9 cellular contexts compared by ENCODE assay signal in the genomic region with DNA sequence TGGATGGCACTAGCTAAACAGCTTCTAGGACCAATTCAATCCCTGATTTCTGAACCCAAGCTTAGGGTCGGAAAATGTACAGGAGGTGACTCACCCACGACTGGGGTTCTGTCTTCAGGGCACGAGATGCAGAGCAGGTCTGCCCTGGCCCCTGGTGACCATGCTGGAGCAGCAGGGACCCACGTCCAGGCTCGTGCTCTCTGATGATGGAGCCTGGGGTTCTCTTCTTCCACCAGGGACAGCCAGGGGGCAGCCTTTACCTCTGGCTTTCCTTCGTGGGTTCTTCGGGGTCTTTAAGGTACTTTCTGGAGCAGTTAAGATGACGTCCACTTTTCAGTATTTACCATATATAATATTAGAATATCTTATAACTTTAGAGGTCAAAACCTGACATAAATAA. TPM values are rescaled to one million over a fixed set of nuclear protein-coding genes. Genes with fewer than 3 reads are reported as not detected.
DNase-seq lines count a peak whose midpoint lies in the region; ATAC-seq, FAIRE-seq and TF ChIP-seq lines count a peak whose summit lies in the region.
"Had no signal": no experiment of that assay in that cellular context is flagged by ENCODE, and none has a peak within 500 bp of the region (broad histone marks: within the 10 kb centered on the region; RNA-seq: fewer than 3 reads in every experiment).

No MANE protein-coding gene starts in this region.

- TF ChIP-seq CTCF in Loucy (conservative IDR thresholded peaks at IDR 0.05; ENCODE audit: low read length) (peak; percentile 86), HepG2 (CRISPR knock-in tag; IDR thresholded peaks at IDR 0.05) (peak; percentile 67)

- WGBS in HepG2 (ENCODE audit: low lambda C conversion rate): 10% methylated on average over 8 of the region's 8 CpGs

- POLR2A ChIA-PET in HepG2 (lab: Yijun Ruan, JAX): no interaction called here

- no peaks in the 10 kb centered on the region for H3K9me2 ChIP-seq in Loucy (replicated peaks; ENCODE audit: low read depth, low read length)

- H2AFZ ChIP-seq in Loucy (ENCODE audit: low read length) (peak overlapping the region; percentile 68), HepG2 (ENCODE audit: low read length) (no peak overlapping the region)

- H3K9ac ChIP-seq in Loucy (ENCODE audit: low read depth, low read length, poor library complexity, severe bottlenecking) (no peak overlapping the region), HepG2 (ENCODE audit: insufficient read depth, low read depth, low read length) (no peak overlapping the region)

- peak overlapping the region; percentile 47 for H3K4me2 ChIP-seq in Loucy (ENCODE audit: low read depth, low read length, poor library complexity, severe bottlenecking)
- no peak overlapping the region for H3K4me2 ChIP-seq in HepG2 (ENCODE audit: low read depth, low read length)

- H3K4me1 Mint-ChIP-seq in activated naive CD4-positive, alpha-beta T cell treated with anti-CD3 and anti-CD28 coated beads, Interleukin-2, amount 50 U/mL, for 24 hours: peaks cover 28% of the 10 kb centered on the region

- TF ChIP-seq RAD21 in HepG2 (CRISPR knock-in tag; IDR thresholded peaks at IDR 0.05): no peak

- H3K27me3 Mint-ChIP-seq in activated naive CD4-positive, alpha-beta T cell treated with anti-CD3 and anti-CD28 coated beads, Interleukin-2, amount 50 U/mL, for 24 hours: peaks cover 31% of the 10 kb centered on the region

- H3K79me2 ChIP-seq in Loucy (ENCODE audit: insufficient read depth, low read length) (no peaks in the 10 kb centered on the region), HepG2 (ENCODE audit: insufficient read depth, low read length) (no peaks in the 10 kb centered on the region)

- H3K27ac ChIP-seq in HepG2 (ENCODE audit: extremely low read length, insufficient read depth, low read length): no peak overlapping the region
- H3K27ac ChIP-seq: skin epidermis had no signal

- no TSS peak for BruUV-seq in HepG2 (replicated peaks; lab: Mats Ljungman, UMichigan)

- H3K27ac Mint-ChIP-seq in activated naive CD4-positive, alpha-beta T cell treated with anti-CD3 and anti-CD28 coated beads, Interleukin-2, amount 50 U/mL, for 24 hours: no peak overlapping the region

- no peak for TF ChIP-seq POLR2A in HepG2 (IDR thresholded peaks at IDR 0.05; ENCODE audit: insufficient read depth in 1 of 2, low read depth in 2 of 2, low read length in 2 of 2)

- H3K4me1 ChIP-seq in Loucy (ENCODE audit: insufficient read depth, low read length, poor library complexity, severe bottlenecking) (peaks cover 4% of the 10 kb centered on the region), HepG2 (ENCODE audit: insufficient read depth, low read length) (peaks cover 33% of the 10 kb centered on the region)

- FAIRE-seq in HepG2 (lab: Jason Lieb, UNC): no peak

- H4K20me1 ChIP-seq in Loucy (ENCODE audit: insufficient read depth, low read length, poor library complexity, severe bottlenecking) (no peaks in the 10 kb centered on the region), HepG2 (ENCODE audit: insufficient read depth, low read length) (peaks cover 3% of the 10 kb centered on the region; the same call in 1 of the 2 replicates)

- CTCF ChIA-PET in HepG2 (lab: Yijun Ruan, JAX; ENCODE audit: low intra/inter-chr PET ratio, low total read pairs): interaction anchor here (1.1 to 2.8 kb wide), 3 partner anchors 163 to 388 kb away, joined by 4 to 22 read pairs (median 9); no protein-coding TSS in a partner anchor

- H3K9me3 Mint-ChIP-seq in activated naive CD4-positive, alpha-beta T cell treated with anti-CD3 and anti-CD28 coated beads, Interleukin-2, amount 50 U/mL, for 24 hours: no peaks in the 10 kb centered on the region

- H3K4me3 Mint-ChIP-seq in activated naive CD4-positive, alpha-beta T cell treated with anti-CD3 and anti-CD28 coated beads, Interleukin-2, amount 50 U/mL, for 24 hours: peak overlapping the region; percentile 11

- H3K9me3 ChIP-seq in Loucy (ENCODE audit: insufficient read depth, low read depth, low read length) (no peaks in the 10 kb centered on the region), HepG2 (ENCODE audit: low read length) (no peaks in the 10 kb centered on the region)

- H3K27me3 ChIP-seq in Loucy (ENCODE audit: insufficient read depth, low read length, poor library complexity, severe bottlenecking) (no peaks in the 10 kb centered on the region), HepG2 (ENCODE audit: control insufficient read depth in 1 of 2, insufficient read depth in 2 of 2, low read length in 2 of 2) (peaks cover 2 to 57% of the 10 kb centered on the region in 2 experiments; a peak in 3 of 5 replicates)

- TF ChIP-seq EP300 in HepG2 (IDR thresholded peaks at IDR 0.05; ENCODE audit: low read depth in 2 of 2, low read length in 2 of 2) (no peak), HepG2 (CRISPR knock-in tag; IDR thresholded peaks at IDR 0.05; ENCODE audit: borderline replicate concordance) (no peak)

- H3K36me3 ChIP-seq in Loucy (ENCODE audit: insufficient read depth, low read length): no peaks in the 10 kb centered on the region
- H3K36me3 ChIP-seq in HepG2 (replicated peaks in 1 of 2; ENCODE audit: control insufficient read depth in 1 of 2, insufficient read depth in 2 of 2, low read length in 2 of 2): no peaks in the 10 kb centered on the region

- H3K36me3 Mint-ChIP-seq in activated naive CD4-positive, alpha-beta T cell treated with anti-CD3 and anti-CD28 coated beads, Interleukin-2, amount 50 U/mL, for 24 hours: no peaks in the 10 kb centered on the region

- DNase-seq in NCI-H524 (lab: John Stamatoyannopoulos, UW) (peak; percentile 64 to 75), NCI-H524 treated with DMSO at 0.1 percent for 48 hours (lab: John Stamatoyannopoulos, UW) (no peak), HepG2 (ENCODE audit: low spot score) (peak; percentile 10), glomerular visceral epithelial cell (ENCODE audit: extremely low spot score) (no peak), cortex of kidney (lab: John Stamatoyannopoulos, UW) (no peak)

- in situ Hi-C loops in HepG2 (cut with HindIII; ENCODE audit: extremely low pct_ligation_motif_present, low pct_unique_long_range_greater_than_20kb): loop anchor here (5.0 to 10.0 kb wide), 3 partner anchors 93 to 385 kb away; no protein-coding TSS in a partner anchor

- ATAC-seq in HepG2: peak; percentile 67
- no peak for ATAC-seq in HG02981 (IDR thresholded peaks at IDR 0.05; ENCODE audit: unreplicated experiment)

- H3K4me3 ChIP-seq in Loucy (ENCODE audit: low read length, poor library complexity, severe bottlenecking): no peak overlapping the region
- H3K4me3 ChIP-seq in HepG2 (replicated peaks in 1 of 3; ENCODE audit: insufficient read depth in 1 of 3, low read depth in 2 of 3, low read length in 3 of 3): no peak overlapping the region
- H3K4me3 ChIP-seq: skin epidermis had no signal

- H3F3A ChIP-seq in Loucy (ENCODE audit: low read depth): no peaks in the 10 kb centered on the region

- intact Hi-C loops in HepG2 (cut with micrococcal nuclease; ENCODE audit: unreplicated experiment): loop anchor here (2.0 to 10.0 kb wide), 2 partner anchors 93 to 163 kb away; no protein-coding TSS in a partner anchor

RNA-seq across cellular contexts. Expression of a gene that starts 2.1 kb away (rescaled TPM):
- total RNA-seq in HepG2 (2016; rRNA removed; fragmentation: Illumina TruSeq; extraction: Trizol): not detected in 2 replicates
- total RNA-seq in HepG2 (2016; cell fraction: cytosol; rRNA removed; fragmentation: Illumina TruSeq; extraction: Trizol; ENCODE audit: low read depth): not detected in 2 replicates
- not detected in 2 replicates for total RNA-seq in HepG2 (2016; cell fraction: insoluble cytoplasmic fraction; rRNA removed; fragmentation: Illumina TruSeq; extraction: Trizol)
- not detected in 2 replicates for total RNA-seq in HepG2 (2016; cell fraction: membrane; rRNA removed; fragmentation: Illumina TruSeq; extraction: Trizol)
- total RNA-seq in HepG2 (2016; cell fraction: nucleus; rRNA removed; fragmentation: Illumina TruSeq; extraction: Trizol): not detected in 2 replicates
- not detected in 2 replicates for polyA plus RNA-seq in HepG2 (2011; rRNA removed)
- not detected in 2 replicates for polyA plus RNA-seq in HepG2 (2011; cell fraction: cytosol; rRNA removed)
- not detected in 2 replicates for polyA plus RNA-seq in HepG2 (2011; cell fraction: nucleus; rRNA removed)
- polyA plus RNA-seq in HepG2 (2012): not detected in 2 replicates
- not detected in 2 replicates for polyA plus RNA-seq in HepG2 (2016; cell fraction: cytosol; fragmentation: Illumina TruSeq; extraction: Trizol; ENCODE audit: low read depth)
- not detected in 2 replicates for polyA plus RNA-seq in HepG2 (2016; cell fraction: insoluble cytoplasmic fraction; fragmentation: Illumina TruSeq; extraction: Trizol; ENCODE audit: low read depth)
- not detected in 2 replicates for polyA plus RNA-seq in HepG2 (2016; cell fraction: membrane; fragmentation: Illumina TruSeq; extraction: Trizol; ENCODE audit: low read depth)
- not detected in 2 replicates for polyA plus RNA-seq in HepG2 (2016; cell fraction: nucleus; fragmentation: Illumina TruSeq; extraction: Trizol; ENCODE audit: insufficient read depth, low read depth)
- polyA minus RNA-seq in HepG2 (2011; rRNA and poly(A)+ RNA removed; ENCODE audit: low replicate concordance): not detected in 2 replicates
- polyA minus RNA-seq in HepG2 (2011; cell fraction: cytosol; rRNA and poly(A)+ RNA removed): not detected in 2 replicates
- not detected in 2 replicates for polyA minus RNA-seq in HepG2 (2011; cell fraction: nucleus; rRNA and poly(A)+ RNA removed)

RNA-seq across cellular contexts. Expression of a gene that starts 5.4 kb away (rescaled TPM):
- total RNA-seq in HepG2 (2016; rRNA removed; fragmentation: Illumina TruSeq; extraction: Trizol): 9.8 and 11.8 TPM in 2 replicates
- total RNA-seq in HepG2 (2016; cell fraction: cytosol; rRNA removed; fragmentation: Illumina TruSeq; extraction: Trizol; ENCODE audit: low read depth): 3.2 and 3.6 TPM in 2 replicates
- 10.2 and 13.0 TPM in 2 replicates for total RNA-seq in HepG2 (2016; cell fraction: insoluble cytoplasmic fraction; rRNA removed; fragmentation: Illumina TruSeq; extraction: Trizol)
- total RNA-seq in HepG2 (2016; cell fraction: membrane; rRNA removed; fragmentation: Illumina TruSeq; extraction: Trizol): 5.9 and 7.1 TPM in 2 replicates
- 11.7 and 13.6 TPM in 2 replicates for total RNA-seq in HepG2 (2016; cell fraction: nucleus; rRNA removed; fragmentation: Illumina TruSeq; extraction: Trizol)
- polyA plus RNA-seq in HepG2 (2011; rRNA removed): 3.4 and 3.6 TPM in 2 replicates
- 2.5 and 3.6 TPM in 2 replicates for polyA plus RNA-seq in HepG2 (2011; cell fraction: cytosol; rRNA removed)
- 0.79 and 1.8 TPM in 2 replicates for polyA plus RNA-seq in HepG2 (2011; cell fraction: nucleus; rRNA removed)
- polyA plus RNA-seq in HepG2 (2012): 3.6 and 6.2 TPM in 2 replicates
- polyA plus RNA-seq in HepG2 (2016; cell fraction: cytosol; fragmentation: Illumina TruSeq; extraction: Trizol; ENCODE audit: low read depth): 1.7 and 2.3 TPM in 2 replicates
- polyA plus RNA-seq in HepG2 (2016; cell fraction: insoluble cytoplasmic fraction; fragmentation: Illumina TruSeq; extraction: Trizol; ENCODE audit: low read depth): 9.4 and 9.7 TPM in 2 replicates
- polyA plus RNA-seq in HepG2 (2016; cell fraction: membrane; fragmentation: Illumina TruSeq; extraction: Trizol; ENCODE audit: low read depth): 2.9 and 3.8 TPM in 2 replicates
- 15.1 and 15.8 TPM in 2 replicates for polyA plus RNA-seq in HepG2 (2016; cell fraction: nucleus; fragmentation: Illumina TruSeq; extraction: Trizol; ENCODE audit: insufficient read depth, low read depth)
- polyA minus RNA-seq in HepG2 (2011; rRNA and poly(A)+ RNA removed; ENCODE audit: low replicate concordance): 0.24 and 1.8 TPM in 2 replicates
- polyA minus RNA-seq in HepG2 (2011; cell fraction: cytosol; rRNA and poly(A)+ RNA removed): 1.3 and 2.3 TPM in 2 replicates
- 5.4 and 5.5 TPM in 2 replicates for polyA minus RNA-seq in HepG2 (2011; cell fraction: nucleus; rRNA and poly(A)+ RNA removed)

RNA-seq across cellular contexts. Expression of a gene that starts 57.3 kb away (rescaled TPM):
- total RNA-seq in HepG2 (2016; rRNA removed; fragmentation: Illumina TruSeq; extraction: Trizol): 39.0 and 56.7 TPM in 2 replicates
- total RNA-seq in HepG2 (2016; cell fraction: cytosol; rRNA removed; fragmentation: Illumina TruSeq; extraction: Trizol; ENCODE audit: low read depth): 8.6 and 9.3 TPM in 2 replicates
- 37.2 and 54.1 TPM in 2 replicates for total RNA-seq in HepG2 (2016; cell fraction: insoluble cytoplasmic fraction; rRNA removed; fragmentation: Illumina TruSeq; extraction: Trizol)
- total RNA-seq in HepG2 (2016; cell fraction: membrane; rRNA removed; fragmentation: Illumina TruSeq; extraction: Trizol): 12.9 and 15.9 TPM in 2 replicates
- 52.9 and 55.1 TPM in 2 replicates for total RNA-seq in HepG2 (2016; cell fraction: nucleus; rRNA removed; fragmentation: Illumina TruSeq; extraction: Trizol)
- 13.1 and 13.2 TPM in 2 replicates for polyA plus RNA-seq in HepG2 (2011; rRNA removed)
- polyA plus RNA-seq in HepG2 (2011; cell fraction: cytosol; rRNA removed): 7.7 and 11.4 TPM in 2 replicates
- 10.9 and 14.6 TPM in 2 replicates for polyA plus RNA-seq in HepG2 (2011; cell fraction: nucleus; rRNA removed)
- polyA plus RNA-seq in HepG2 (2012): 13.5 and 14.4 TPM in 2 replicates
- 0.99 and 1.2 TPM in 2 replicates for polyA plus RNA-seq in HepG2 (2016; cell fraction: cytosol; fragmentation: Illumina TruSeq; extraction: Trizol; ENCODE audit: low read depth)
- 23.6 and 24.0 TPM in 2 replicates for polyA plus RNA-seq in HepG2 (2016; cell fraction: insoluble cytoplasmic fraction; fragmentation: Illumina TruSeq; extraction: Trizol; ENCODE audit: low read depth)
- polyA plus RNA-seq in HepG2 (2016; cell fraction: membrane; fragmentation: Illumina TruSeq; extraction: Trizol; ENCODE audit: low read depth): 3.0 and 3.2 TPM in 2 replicates
- polyA plus RNA-seq in HepG2 (2016; cell fraction: nucleus; fragmentation: Illumina TruSeq; extraction: Trizol; ENCODE audit: insufficient read depth, low read depth): 32.8 and 33.3 TPM in 2 replicates
- polyA minus RNA-seq in HepG2 (2011; rRNA and poly(A)+ RNA removed; ENCODE audit: low replicate concordance): 27.4 and 73.8 TPM in 2 replicates
- polyA minus RNA-seq in HepG2 (2011; cell fraction: cytosol; rRNA and poly(A)+ RNA removed): 21.9 and 24.4 TPM in 2 replicates
- 72.6 and 81.2 TPM in 2 replicates for polyA minus RNA-seq in HepG2 (2011; cell fraction: nucleus; rRNA and poly(A)+ RNA removed)

Comparison
In these comparisons a context has a peak if more than half of its experiments do, and no peak if none do; other contexts are left out.
1. DNase-seq: peak in NCI-H524 (2 of 2) and HepG2 (single experiment); none in NCI-H524 treated with DMSO at 0.1 percent for 48 hours (single experiment), glomerular visceral epithelial cell (single experiment) and cortex of kidney (single experiment).